In the genomic region with DNA sequence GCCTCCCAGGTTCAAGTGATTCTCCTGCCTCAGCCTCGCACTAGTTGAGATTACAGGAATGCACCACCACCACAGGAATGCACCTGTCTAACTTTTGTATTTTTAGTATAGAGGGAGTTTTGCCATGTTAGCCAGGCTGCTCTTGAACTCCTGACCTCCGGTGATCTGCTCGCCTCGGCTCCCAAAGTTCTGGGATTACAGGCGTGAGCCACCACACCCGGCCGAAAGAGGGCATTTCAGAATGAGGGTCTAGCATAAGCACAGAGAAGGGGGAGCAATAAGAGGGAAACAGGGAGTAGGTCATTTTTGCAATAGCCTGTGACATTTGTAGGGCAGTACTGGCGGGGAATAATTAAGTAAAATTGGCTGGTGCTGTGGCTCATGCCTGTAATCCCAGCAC, we compare ENCODE assay signal across 21 cellular contexts. TPM values are rescaled to one million over a fixed set of nuclear protein-coding genes. Genes with fewer than 3 reads are reported as not detected.
DNase-seq lines count a peak whose midpoint lies in the region; ATAC-seq and TF ChIP-seq lines count a peak whose summit lies in the region.
"Had no signal": no experiment of that assay in that cellular context is flagged by ENCODE, and none has a peak within 500 bp of the region (broad histone marks: within the 10 kb centered on the region; RNA-seq: fewer than 3 reads in every experiment).

No MANE protein-coding gene starts in this region.

- peaks cover 28% of the 10 kb centered on the region for H3K4me1 Mint-ChIP-seq in activated naive CD4-positive, alpha-beta T cell treated with anti-CD3 and anti-CD28 coated beads, Interleukin-2, amount 10 ng/mL, durations not matched to agents 7 days and 5 days
- peaks cover 26 to 38% of the 10 kb centered on the region in 2 donors for H3K4me1 Mint-ChIP-seq in immature natural killer cell
- H3K4me1 Mint-ChIP-seq in stimulated activated effector memory CD8-positive, alpha-beta T cell treated with anti-CD3 and anti-CD28 coated beads, Interleukin-12 subunit alpha, Interleukin-12 subunit beta, amount 100 ng/mL, for 72 hours = peaks cover 21% of the 10 kb centered on the region

- ATAC-seq in stimulated activated effector memory CD8-positive, alpha-beta T cell treated with anti-CD3 and anti-CD28 coated beads, Interleukin-12 subunit alpha, Interleukin-12 subunit beta, amount 100 ng/mL, for 72 hours = no peak
- no peak for ATAC-seq in GM18505 (IDR thresholded peaks at IDR 0.05; ENCODE audit: unreplicated experiment)
- ATAC-seq: activated CD8-positive, alpha-beta T cell treated with anti-CD3 and anti-CD28 coated beads, Interleukin-2, amount 10 ng/mL, durations not matched to agents 7 days and 5 days; esophagus mucosa; gastrocnemius medialis; SK-N-SH treated with all-trans-retinoic acid at 6 μM for 48 hours had no signal

- POLR2A ChIA-PET in RWPE1 (lab: Yijun Ruan, JAX; ENCODE audit: low non-redundant PET) = interaction anchor here (2.3 to 2.6 kb wide), 2 partner anchors 22 to 104 kb away, joined by 9 to 14 read pairs; partner anchors contain the start of genes DPY30 and SLC30A6

- H3K4me3 Mint-ChIP-seq in activated naive CD4-positive, alpha-beta T cell treated with anti-CD3 and anti-CD28 coated beads, Interleukin-2, amount 10 ng/mL, durations not matched to agents 7 days and 5 days = peak overlapping the region; percentile 64
- peak overlapping the region; percentile 60 to 99 (median 98) for H3K4me3 Mint-ChIP-seq in immature natural killer cell
- H3K4me3 Mint-ChIP-seq in stimulated activated effector memory CD8-positive, alpha-beta T cell treated with anti-CD3 and anti-CD28 coated beads, Interleukin-12 subunit alpha, Interleukin-12 subunit beta, amount 100 ng/mL, for 72 hours = peak overlapping the region; percentile 96

- H3K27ac Mint-ChIP-seq in activated naive CD4-positive, alpha-beta T cell treated with anti-CD3 and anti-CD28 coated beads, Interleukin-2, amount 10 ng/mL, durations not matched to agents 7 days and 5 days = no peak overlapping the region
- peak overlapping the region in 3 of 6 donors; percentile 1 to 19 (median 14) for H3K27ac Mint-ChIP-seq in immature natural killer cell
- no peak overlapping the region for H3K27ac Mint-ChIP-seq in stimulated activated effector memory CD8-positive, alpha-beta T cell treated with anti-CD3 and anti-CD28 coated beads, Interleukin-12 subunit alpha, Interleukin-12 subunit beta, amount 100 ng/mL, for 72 hours
- H3K27ac Mint-ChIP-seq: activated CD8-positive, alpha-beta T cell treated with anti-CD3 and anti-CD28 coated beads, Interleukin-2, amount 10 ng/mL, durations not matched to agents 7 days and 5 days had no signal

- CTCF ChIA-PET in activated naive CD4-positive, alpha-beta T cell treated with anti-CD3 and anti-CD28 coated beads, Interleukin-2, amount 10 ng/mL, durations not matched to agents 7 days and 5 days (lab: Charles Lee) = no interaction called here
- CTCF ChIA-PET in RWPE1 (lab: Yijun Ruan, JAX) = interaction anchor here (0.7 kb wide), 1 partner anchor 51 kb away, joined by 3 read pairs; no protein-coding TSS in a partner anchor

- H3K27ac ChIP-seq in RWPE1 (peak overlapping the region; percentile 55), caudate nucleus (ENCODE audit: low read depth, low read length) (no peak overlapping the region)
- H3K27ac ChIP-seq: suprapubic skin had no signal

- no peak for DNase-seq in activated naive CD4-positive, alpha-beta T cell treated with anti-CD3 and anti-CD28 coated beads, Interleukin-2, amount 10 ng/mL, durations not matched to agents 7 days and 5 days
- DNase-seq in activated naive CD4-positive, alpha-beta T cell treated with anti-CD3 and anti-CD28 coated beads, Interleukin-2, amount 50 U/mL, for 16 hours = no peak
- DNase-seq in RWPE1 (ENCODE audit: low spot score) (no peak), immature natural killer cell (no peak), NCI-H2196 treated with DMSO at 0.1 percent for 48 hours (lab: John Stamatoyannopoulos, UW; ENCODE audit: unreplicated experiment) (no peak), caudate nucleus (lab: John Stamatoyannopoulos, UW) (no peak)
- no peak for DNase-seq in stimulated activated effector memory CD8-positive, alpha-beta T cell treated with anti-CD3 and anti-CD28 coated beads, Interleukin-12 subunit alpha, Interleukin-12 subunit beta, amount 100 ng/mL, for 72 hours (ENCODE audit: low spot score in 2 of 2)
- DNase-seq: activated CD8-positive, alpha-beta T cell treated with anti-CD3 and anti-CD28 coated beads, Interleukin-2, amount 10 ng/mL, durations not matched to agents 7 days and 5 days; DND-41; gastrocnemius medialis; GOT3; Kasumi-1; kidney glomerular epithelial cell; NCI-H1092; NCI-H2029 treated with DMSO at 0.1 percent for 48 hours; NK-92 treated with Interleukin-12 subunit alpha and Interleukin-12 subunit beta, amount 100 ng/mL, for 24 hours; occipital lobe had no signal

- no peak for TF ChIP-seq CTCF in RWPE1 (conservative IDR thresholded peaks at IDR 0.05; ENCODE audit: low read depth)

- H3K9me3 Mint-ChIP-seq in activated naive CD4-positive, alpha-beta T cell treated with anti-CD3 and anti-CD28 coated beads, Interleukin-2, amount 10 ng/mL, durations not matched to agents 7 days and 5 days = no peaks in the 10 kb centered on the region
- H3K9me3 Mint-ChIP-seq in immature natural killer cell = no peaks in the 10 kb centered on the region
- no peaks in the 10 kb centered on the region for H3K9me3 Mint-ChIP-seq in stimulated activated effector memory CD8-positive, alpha-beta T cell treated with anti-CD3 and anti-CD28 coated beads, Interleukin-12 subunit alpha, Interleukin-12 subunit beta, amount 100 ng/mL, for 72 hours

- H3K27me3 Mint-ChIP-seq in activated naive CD4-positive, alpha-beta T cell treated with anti-CD3 and anti-CD28 coated beads, Interleukin-2, amount 10 ng/mL, durations not matched to agents 7 days and 5 days = peaks cover 25% of the 10 kb centered on the region
- H3K27me3 Mint-ChIP-seq in immature natural killer cell (ENCODE audit: low read depth in 3 of 3) = peaks cover 4 to 7% (median 5%) of the 10 kb centered on the region in 3 donors

- H3K36me3 Mint-ChIP-seq in activated naive CD4-positive, alpha-beta T cell treated with anti-CD3 and anti-CD28 coated beads, Interleukin-2, amount 10 ng/mL, durations not matched to agents 7 days and 5 days = peaks cover 7% of the 10 kb centered on the region
- H3K36me3 Mint-ChIP-seq in immature natural killer cell = no peaks in the 10 kb centered on the region
- peaks cover 7% of the 10 kb centered on the region for H3K36me3 Mint-ChIP-seq in stimulated activated effector memory CD8-positive, alpha-beta T cell treated with anti-CD3 and anti-CD28 coated beads, Interleukin-12 subunit alpha, Interleukin-12 subunit beta, amount 100 ng/mL, for 72 hours

- TF ChIP-seq POLR2A in GM18505 (IDR thresholded peaks at IDR 0.05; ENCODE audit: borderline replicate concordance, extremely low read depth, insufficient read depth, insufficient read length) = no peak

RNA-seq across cellular contexts. Expression of gene SPAST, which starts 1.9 kb away (rescaled TPM):
- polyA plus RNA-seq in immature natural killer cell = 10 to 100 TPM in 2 of 3 donors, 1 to 10 TPM in 1; 9.1 to 12.9 (median 12.5) TPM

RNA-seq across cellular contexts. Expression of gene DPY30, which starts 21.8 kb away (rescaled TPM):
- polyA plus RNA-seq in immature natural killer cell = 100 to 1,000 TPM; 130 to 163 (median 160) TPM

RNA-seq across cellular contexts. Expression of gene MEMO1, which starts 50.6 kb away (rescaled TPM):
- 10 to 100 TPM; 32.8 to 49.1 (median 35.6) TPM for polyA plus RNA-seq in immature natural killer cell
